In the genomic region with DNA sequence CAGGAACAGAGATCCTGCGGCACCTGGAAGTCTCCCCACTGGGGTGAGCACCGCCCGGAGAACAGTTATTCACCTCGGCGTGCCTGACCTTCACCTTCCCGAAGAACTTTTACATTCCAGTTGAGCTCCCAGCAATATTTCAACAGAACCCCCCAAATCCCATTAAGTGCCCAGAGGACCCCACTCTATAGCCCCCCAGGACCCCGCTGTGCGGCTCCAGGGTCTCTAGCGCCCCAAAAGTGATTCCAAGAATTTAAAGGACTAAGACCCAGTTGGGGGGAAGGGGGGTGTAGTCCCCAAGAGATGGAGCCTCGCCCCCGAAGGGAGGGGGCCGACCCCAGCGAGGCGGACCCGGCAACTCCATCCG, we compare ENCODE assay signal across 8 cellular contexts. TPM values are rescaled to one million over a fixed set of nuclear protein-coding genes. Genes with fewer than 3 reads are reported as not detected.
DNase-seq lines count a peak whose midpoint lies in the region; ATAC-seq lines count a peak whose summit lies in the region.

No MANE protein-coding gene starts in this region.

- H3K9me3 Mint-ChIP-seq in activated T-helper 2 cell treated with anti-CD3 and anti-CD28 coated beads, Interferon-gamma antibody, Interleukin-2, Interleukin-4, amounts not matched to agents 10 μg/mL and 5 μg/mL and 100 μg/mL, durations not matched to agents 14 hours and 24 hours and 36 hours, result no peaks in the 10 kb centered on the region

- no peaks in the 10 kb centered on the region for H3K36me3 ChIP-seq in iPS-18a (ENCODE audit: control insufficient read depth, low read depth, low read length)
- H3K36me3 ChIP-seq in stomach smooth muscle (ENCODE audit: control insufficient read depth in 2 of 2, insufficient read depth in 2 of 2, low read length in 2 of 2), result peaks cover 10% of the 10 kb centered on the region in 2 donors

- H3K27me3 Mint-ChIP-seq in activated T-helper 2 cell treated with anti-CD3 and anti-CD28 coated beads, Interferon-gamma antibody, Interleukin-2, Interleukin-4, amounts not matched to agents 10 μg/mL and 5 μg/mL and 100 μg/mL, durations not matched to agents 14 hours and 24 hours and 36 hours (ENCODE audit: low read depth), result no peaks in the 10 kb centered on the region

- peaks cover 36% of the 10 kb centered on the region for H3K36me3 Mint-ChIP-seq in activated T-helper 2 cell treated with anti-CD3 and anti-CD28 coated beads, Interferon-gamma antibody, Interleukin-2, Interleukin-4, amounts not matched to agents 10 μg/mL and 5 μg/mL and 100 μg/mL, durations not matched to agents 14 hours and 24 hours and 36 hours (ENCODE audit: low read depth)

- no peaks in the 10 kb centered on the region for H3K9me3 ChIP-seq in iPS-18a (ENCODE audit: control insufficient read depth, low read depth, low read length)
- no peaks in the 10 kb centered on the region for H3K9me3 ChIP-seq in stomach smooth muscle (ENCODE audit: control insufficient read depth in 2 of 2, low read length in 2 of 2)

- intact Hi-C loops in activated T-helper 2 cell treated with anti-CD3 and anti-CD28 coated beads, Interferon-gamma antibody, Interleukin-2, Interleukin-4, amounts not matched to agents 10 μg/mL and 5 μg/mL and 100 μg/mL, durations not matched to agents 14 hours and 24 hours and 36 hours (cut with micrococcal nuclease), result loop anchor here (1.0 to 2.0 kb wide), 4 partner anchors 58 to 220 kb away; a partner anchor contains a TSS

- H3K27ac ChIP-seq in iPS-18a (ENCODE audit: low read length), result peak overlapping the region; percentile 74
- H3K27ac ChIP-seq in stomach smooth muscle (ENCODE audit: low read length), result peak overlapping the region; percentile 93

- no peak for ATAC-seq in GM18909 (IDR thresholded peaks at IDR 0.05; ENCODE audit: poor library complexity, unreplicated experiment)

- H3K9ac ChIP-seq in iPS-18a (ENCODE audit: low read length), result peak overlapping the region; percentile 62
- peak overlapping the region; percentile 86 to 87 for H3K9ac ChIP-seq in stomach smooth muscle (ENCODE audit: low read length in 2 of 2)

- H3K4me3 Mint-ChIP-seq in activated T-helper 2 cell treated with anti-CD3 and anti-CD28 coated beads, Interferon-gamma antibody, Interleukin-2, Interleukin-4, amounts not matched to agents 10 μg/mL and 5 μg/mL and 100 μg/mL, durations not matched to agents 14 hours and 24 hours and 36 hours (ENCODE audit: low read depth), result peak overlapping the region; percentile 98

- peak; percentile 23 for DNase-seq in NCI-H1436 treated with DMSO at 0.1 percent for 48 hours (lab: John Stamatoyannopoulos, UW)
- no peak for DNase-seq in NCI-H1436 (lab: John Stamatoyannopoulos, UW)
- no peak for DNase-seq in activated T-helper 2 cell treated with anti-CD3 and anti-CD28 coated beads, Interferon-gamma antibody, Interleukin-2, Interleukin-4, amounts not matched to agents 10 μg/mL and 5 μg/mL and 100 μg/mL, durations not matched to agents 14 hours and 24 hours and 36 hours (ENCODE audit: low spot score)
- no peak for DNase-seq in amniotic stem cell (lab: John Stamatoyannopoulos, UW)
- DNase-seq in NCI-H1092 (lab: John Stamatoyannopoulos, UW), result no peak

- H3K4me1 ChIP-seq in iPS-18a (ENCODE audit: control insufficient read depth, low read depth, low read length) (peaks cover 40% of the 10 kb centered on the region), stomach smooth muscle (ENCODE audit: control insufficient read depth, insufficient read depth, low read length) (peaks cover 43% of the 10 kb centered on the region)

- peak overlapping the region; percentile 71 for H3K4me3 ChIP-seq in iPS-18a (ENCODE audit: low read length)
- peak overlapping the region; percentile 85 to 90 for H3K4me3 ChIP-seq in stomach smooth muscle (ENCODE audit: low read length in 2 of 2)

- peak overlapping the region; percentile 98 for H3K27ac Mint-ChIP-seq in activated T-helper 2 cell treated with anti-CD3 and anti-CD28 coated beads, Interferon-gamma antibody, Interleukin-2, Interleukin-4, amounts not matched to agents 10 μg/mL and 5 μg/mL and 100 μg/mL, durations not matched to agents 14 hours and 24 hours and 36 hours

- H3K27me3 ChIP-seq in iPS-18a (ENCODE audit: control insufficient read depth, insufficient read depth, low read length) (no peaks in the 10 kb centered on the region), stomach smooth muscle (ENCODE audit: control insufficient read depth in 1 of 2, insufficient read depth in 2 of 2, low read length in 2 of 2) (no peaks in the 10 kb centered on the region)

- peaks cover 37% of the 10 kb centered on the region for H3K4me1 Mint-ChIP-seq in activated T-helper 2 cell treated with anti-CD3 and anti-CD28 coated beads, Interferon-gamma antibody, Interleukin-2, Interleukin-4, amounts not matched to agents 10 μg/mL and 5 μg/mL and 100 μg/mL, durations not matched to agents 14 hours and 24 hours and 36 hours (ENCODE audit: low read depth)

RNA-seq across cellular contexts. Expression of a gene that starts 0.5 kb away (rescaled TPM):
- 90.4 and 95.4 TPM in 2 replicates for total RNA-seq in activated T-helper 2 cell treated with anti-CD3 and anti-CD28 coated beads, Interferon-gamma antibody, Interleukin-2, Interleukin-4, amounts not matched to agents 10 μg/mL and 5 μg/mL and 100 μg/mL, durations not matched to agents 14 hours and 24 hours and 36 hours

RNA-seq across cellular contexts. Expression of a gene that starts 2.6 kb away (rescaled TPM):
- 55.2 and 64.7 TPM in 2 replicates for total RNA-seq in activated T-helper 2 cell treated with anti-CD3 and anti-CD28 coated beads, Interferon-gamma antibody, Interleukin-2, Interleukin-4, amounts not matched to agents 10 μg/mL and 5 μg/mL and 100 μg/mL, durations not matched to agents 14 hours and 24 hours and 36 hours

RNA-seq across cellular contexts. Expression of a gene that starts 16.4 kb away (rescaled TPM):
- total RNA-seq in activated T-helper 2 cell treated with anti-CD3 and anti-CD28 coated beads, Interferon-gamma antibody, Interleukin-2, Interleukin-4, amounts not matched to agents 10 μg/mL and 5 μg/mL and 100 μg/mL, durations not matched to agents 14 hours and 24 hours and 36 hours, result 4.4 and 6.3 TPM in 2 replicates

RNA-seq across cellular contexts. Expression of a gene that starts 30.3 kb away (rescaled TPM):
- 7.7 and 8.7 TPM in 2 replicates for total RNA-seq in activated T-helper 2 cell treated with anti-CD3 and anti-CD28 coated beads, Interferon-gamma antibody, Interleukin-2, Interleukin-4, amounts not matched to agents 10 μg/mL and 5 μg/mL and 100 μg/mL, durations not matched to agents 14 hours and 24 hours and 36 hours

RNA-seq across cellular contexts. Expression of a gene that starts 35.6 kb away (rescaled TPM):
- total RNA-seq in activated T-helper 2 cell treated with anti-CD3 and anti-CD28 coated beads, Interferon-gamma antibody, Interleukin-2, Interleukin-4, amounts not matched to agents 10 μg/mL and 5 μg/mL and 100 μg/mL, durations not matched to agents 14 hours and 24 hours and 36 hours, result 68.9 and 69.7 TPM in 2 replicates
